In the genomic region with DNA sequence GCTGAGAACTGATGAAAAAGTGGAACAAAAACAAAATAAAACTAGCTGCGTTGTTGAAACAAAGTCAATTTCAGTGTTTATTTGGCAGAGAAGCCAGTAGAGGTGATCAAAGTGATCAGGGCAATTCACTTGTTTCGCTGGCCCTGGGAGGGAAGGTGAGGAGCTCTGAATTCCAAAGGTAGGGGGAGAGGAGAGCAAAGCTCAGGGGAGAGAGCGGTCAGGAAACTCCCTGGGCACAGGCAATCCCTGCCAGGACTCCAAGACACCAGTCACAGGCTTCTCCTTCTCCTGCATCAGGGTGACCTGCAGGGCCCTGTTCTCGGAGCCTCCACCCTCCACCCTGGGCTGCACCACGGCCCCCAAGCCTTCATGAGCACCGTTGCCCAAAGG, we compare ENCODE assay signal across 31 cellular contexts. TPM values are rescaled to one million over a fixed set of nuclear protein-coding genes. Genes with fewer than 3 reads are reported as not detected.
A peak's percentile ranks its signal among the peaks of the same experiment; 100 is the strongest.
DNase-seq lines count a peak whose midpoint lies in the region; ATAC-seq, FAIRE-seq and TF ChIP-seq lines count a peak whose summit lies in the region.
"Had no signal": no experiment of that assay in that cellular context is flagged by ENCODE, and none has a peak within 500 bp of the region (broad histone marks: within the 10 kb centered on the region; RNA-seq: fewer than 3 reads in every experiment).

No MANE protein-coding gene starts in this region.

- H3K27me3 ChIP-seq in H7 (ENCODE audit: control insufficient read depth, insufficient read depth, low read length), result no peaks in the 10 kb centered on the region
- H3K27me3 ChIP-seq in iPS-20b (ENCODE audit: insufficient read depth, low read length), result no peaks in the 10 kb centered on the region
- H3K27me3 ChIP-seq in small intestine (ENCODE audit: control insufficient read depth in 2 of 2, insufficient read depth in 2 of 2, low read length in 2 of 2), result no peaks in the 10 kb centered on the region
- H3K27me3 ChIP-seq: BLaER1 treated with 17β-estradiol and CSF1 and Interleukin-3, amounts not matched to agents 10 nM and 100 nM had no signal

- no peak overlapping the region for H3K9ac ChIP-seq in iPS-20b (ENCODE audit: low read depth, low read length)
- H3K9ac ChIP-seq: BLaER1 treated with 17β-estradiol and CSF1 and Interleukin-3, amounts not matched to agents 10 nM and 100 nM had no signal

- H3K36me3 ChIP-seq in H7 (replicated peaks; ENCODE audit: control insufficient read depth, insufficient read depth, low read length) (no peaks in the 10 kb centered on the region), iPS-20b (ENCODE audit: insufficient read depth, low read depth, low read length) (no peaks in the 10 kb centered on the region), mucosa of descending colon (ENCODE audit: low read depth) (no peaks in the 10 kb centered on the region), small intestine (ENCODE audit: control insufficient read depth in 2 of 2, insufficient read depth in 2 of 2, low read length in 2 of 2) (no peaks in the 10 kb centered on the region)
- H3K36me3 ChIP-seq: BLaER1 treated with 17β-estradiol and CSF1 and Interleukin-3, amounts not matched to agents 10 nM and 100 nM had no signal

- TF ChIP-seq CTCF in mucosa of descending colon (IDR thresholded peaks at IDR 0.05), result no peak

- intact Hi-C loops in mucosa of descending colon (cut with DNase I, micrococcal nuclease), result no loop called here

- WGBS in small intestine, 3 donors, result 21 to 67% (median 26%) methylated on average over 6 of the region's 6 CpGs

- FAIRE-seq in small intestine (lab: Jason Lieb, UNC), result no peak
- FAIRE-seq: GM18507, urothelium cell line had no signal

- H3K9me3 ChIP-seq in iPS-20b (ENCODE audit: insufficient read depth, low read depth, low read length), result no peaks in the 10 kb centered on the region
- H3K9me3 ChIP-seq in mucosa of descending colon, result no peaks in the 10 kb centered on the region
- no peaks in the 10 kb centered on the region for H3K9me3 ChIP-seq in small intestine (ENCODE audit: control insufficient read depth, low read depth)
- H3K9me3 ChIP-seq: BLaER1 treated with 17β-estradiol and CSF1 and Interleukin-3, amounts not matched to agents 10 nM and 100 nM had no signal

- H3K4me1 ChIP-seq in iPS-20b (ENCODE audit: insufficient read depth, low read length), result peaks cover 15% of the 10 kb centered on the region
- peaks cover 5% of the 10 kb centered on the region for H3K4me1 ChIP-seq in mucosa of descending colon (ENCODE audit: low read depth)
- no peaks in the 10 kb centered on the region for H3K4me1 ChIP-seq in small intestine (ENCODE audit: control insufficient read depth in 2 of 2, insufficient read depth in 1 of 2, low read depth in 1 of 2, low read length in 1 of 2)

- H3K27ac ChIP-seq in iPS-20b (ENCODE audit: low read length) (no peak overlapping the region), small intestine (ENCODE audit: low read depth in 1 of 2, low read length in 1 of 2) (no peak overlapping the region)
- H3K27ac ChIP-seq: BLaER1 treated with 17β-estradiol and CSF1 and Interleukin-3, amounts not matched to agents 10 nM and 100 nM; SK-N-MC; VCaP had no signal

- ATAC-seq in mucosa of descending colon (peak; percentile 81), GM21737 (IDR thresholded peaks at IDR 0.05; ENCODE audit: unreplicated experiment) (no peak)
- ATAC-seq: activated naive CD8-positive, alpha-beta T cell treated with anti-CD3 and anti-CD28 coated beads, Interleukin-2, amount 50 U/mL, for 24 hours; esophagus mucosa; stimulated activated naive CD8-positive, alpha-beta T cell treated with anti-CD3 and anti-CD28 coated beads, Interleukin-15, amount 100 ng/mL, for 72 hours had no signal

- no peak overlapping the region for H3K4me3 ChIP-seq in H7 (ENCODE audit: insufficient read depth, low read depth, low read length)
- peak overlapping the region; percentile 33; the same call in 1 of the 2 replicates for H3K4me3 ChIP-seq in iPS-20b (ENCODE audit: low read length)
- no peak overlapping the region for H3K4me3 ChIP-seq in mucosa of descending colon
- no peak overlapping the region for H3K4me3 ChIP-seq in small intestine (ENCODE audit: low read depth in 1 of 2, low read length in 2 of 2)
- H3K4me3 ChIP-seq: BLaER1 treated with 17β-estradiol and CSF1 and Interleukin-3, amounts not matched to agents 10 nM and 100 nM; SK-N-MC had no signal

- DNase-seq in H7 (peak; percentile 90), mucosa of descending colon (no peak), small intestine (peak; percentile 61), retina (no peak), DMS 273 treated with DMSO at 0.1 percent for 48 hours (lab: John Stamatoyannopoulos, UW) (no peak), NCI-H1417 treated with DMSO at 0.1 percent for 48 hours (lab: John Stamatoyannopoulos, UW) (no peak)
- DNase-seq: ACHN; activated CD4-positive, alpha-beta T cell treated with anti-CD3 and anti-CD28 coated beads, Interleukin-2, amount 10 ng/mL, durations not matched to agents 7 days and 5 days; activated CD8-positive, alpha-beta memory T cell treated with anti-CD3 and anti-CD28 coated beads, Interleukin-2, amount 50 U/mL, for 4 hours; activated effector memory CD4-positive, alpha-beta T cell treated with anti-CD3 and anti-CD28 coated beads, Interleukin-2, amount 50 U/mL, for 16 hours; activated naive CD8-positive, alpha-beta T cell treated with anti-CD3 and anti-CD28 coated beads, Interleukin-2, amount 50 U/mL, for 24 hours; Calu3; effector memory CD4-positive, alpha-beta T cell; EL; foreskin melanocyte; Karpas-422; MV-4-11; NCI-H1694; NCI-H2171 treated with DMSO at 0.1 percent for 48 hours; NCI-H526; RPMI8226; stimulated activated CD4-positive, alpha-beta T cell treated with anti-CD3 and anti-CD28 coated beads, Interleukin-4, amount 100 ng/mL, for 4 hours; stimulated activated naive CD8-positive, alpha-beta T cell treated with anti-CD3 and anti-CD28 coated beads, Interleukin-15, amount 100 ng/mL, for 72 hours had no signal

RNA-seq across cellular contexts. Expression of gene KIAA1217, which starts 6.8 kb away (rescaled TPM):
- total RNA-seq in H7 (2014; rRNA removed; shearing (Covaris generic)), result 3.0 and 3.7 TPM in 2 replicates
- 10 to 100 TPM; 49.5 to 94.5 (median 63.9) TPM for total RNA-seq in mucosa of descending colon
- 10 to 100 TPM in 1 of 3 donors, 1 to 10 TPM in 2; 9.0 to 12.7 (median 9.4) TPM for polyA plus RNA-seq in small intestine

Comparison
In these comparisons a context has a peak if more than half of its experiments do, and no peak if none do; other contexts are left out.
1. DNase-seq: peak in H7 (single experiment) and small intestine (single experiment); none in mucosa of descending colon (0 of 3), retina (single experiment), DMS 273 treated with DMSO at 0.1 percent for 48 hours (single experiment) and NCI-H1417 treated with DMSO at 0.1 percent for 48 hours (single experiment).
2. RNA of gene KIAA1217, which starts 6.8 kb away (total RNA-seq): 49.5 to 94.5 TPM in mucosa of descending colon; 3.0 to 3.7 TPM in H7; every median in the first group is over 10 times any median in the second.